10 cellular contexts compared by ENCODE assay signal in the genomic region with DNA sequence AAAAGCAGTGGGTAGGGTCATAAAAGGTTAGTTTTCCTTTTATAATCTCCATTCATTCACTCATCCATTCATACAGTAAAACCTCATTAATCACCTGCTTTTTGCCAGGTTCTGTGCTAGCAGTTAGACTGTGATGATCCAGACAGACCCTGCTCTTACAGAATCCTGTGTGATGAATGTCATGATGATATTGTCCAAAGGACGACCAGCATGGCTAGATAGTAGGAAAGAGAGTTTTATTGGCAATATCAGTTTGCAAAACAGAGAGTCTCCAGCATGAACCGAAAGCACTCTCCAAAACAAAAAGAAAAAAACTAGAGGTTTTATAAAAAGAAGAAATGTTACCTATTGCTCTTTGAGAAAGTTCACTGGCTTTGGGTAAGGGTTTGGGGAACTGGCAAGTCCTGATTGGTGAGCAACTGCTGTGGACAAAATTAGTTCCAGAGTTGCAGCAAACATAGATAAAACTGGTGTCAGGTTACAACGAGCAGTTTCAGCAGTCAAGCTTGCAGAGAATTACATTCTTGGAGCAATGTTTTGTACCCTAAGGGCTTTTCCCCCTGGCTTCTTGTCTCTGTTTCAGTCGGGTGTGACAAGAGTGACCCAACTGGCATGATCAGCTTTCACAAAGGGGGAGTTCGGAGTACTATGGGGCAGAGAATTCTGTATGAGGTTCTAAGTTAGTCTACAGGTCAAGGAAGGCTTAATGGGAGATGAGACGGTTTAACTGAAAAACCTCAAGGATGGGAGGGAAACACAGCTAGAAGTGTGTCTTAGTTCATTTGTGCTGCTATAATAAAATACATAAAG. TPM values are rescaled to one million over a fixed set of nuclear protein-coding genes. Genes with fewer than 3 reads are reported as not detected.
DNase-seq lines count a peak whose midpoint lies in the region; FAIRE-seq and TF ChIP-seq lines count a peak whose summit lies in the region.
"Had no signal": no experiment of that assay in that cellular context is flagged by ENCODE, and none has a peak within 500 bp of the region (broad histone marks: within the 10 kb centered on the region; RNA-seq: fewer than 3 reads in every experiment).

No MANE protein-coding gene starts in this region.

- no peaks in the 10 kb centered on the region for H3K9me3 ChIP-seq in H9 (ENCODE audit: control insufficient read depth, low read depth, low read length)
- no peaks in the 10 kb centered on the region for H3K9me3 ChIP-seq in small intestine (ENCODE audit: control insufficient read depth, low read depth)
- no peaks in the 10 kb centered on the region for H3K9me3 ChIP-seq in CD8-positive, alpha-beta memory T cell (ENCODE audit: low read length)
- H3K9me3 ChIP-seq: sigmoid colon had no signal

- no peak overlapping the region for H2AFZ ChIP-seq in H9 (ENCODE audit: low read length)

- H3K36me3 Mint-ChIP-seq in H9 (ENCODE audit: insufficient read depth in 1 of 3, low read depth in 3 of 3): peaks cover 11 to 16% (median 12%) of the 10 kb centered on the region in 3 experiments; a peak in 6 of 7 replicates
- peaks cover 26 to 52% (median 26%) of the 10 kb centered on the region in 3 donors for H3K36me3 Mint-ChIP-seq in CD8-positive, alpha-beta memory T cell

- no peak overlapping the region for H3K23ac ChIP-seq in H9 (ENCODE audit: insufficient read length, low read depth, low read length)

- POLR2A ChIA-PET in CD8-positive, alpha-beta memory T cell (lab: Charles Lee): no interaction called here

- FAIRE-seq in small intestine (lab: Jason Lieb, UNC): no peak
- FAIRE-seq: colon had no signal

- no peak overlapping the region for H2BK120ac ChIP-seq in H9 (ENCODE audit: low read depth, low read length, poor library complexity, severe bottlenecking)

- no peak overlapping the region for H3K56ac ChIP-seq in H9 (ENCODE audit: insufficient read length, low read depth, low read length)

- peaks cover 23% of the 10 kb centered on the region; the same call in 1 of the 2 replicates for H3K79me2 ChIP-seq in H9 (ENCODE audit: insufficient read depth, low read length)

- H4K20me1 ChIP-seq in H9 (ENCODE audit: control insufficient read depth, insufficient read depth, insufficient read length): no peaks in the 10 kb centered on the region

- H3K14ac ChIP-seq in H9 (ENCODE audit: insufficient read depth, low read length): no peak overlapping the region

- H3K9ac ChIP-seq in H9 (ENCODE audit: extremely low read depth, insufficient read length, low read length): no peak overlapping the region

- no peak overlapping the region for H4K8ac ChIP-seq in H9 (replicated peaks; ENCODE audit: insufficient read length, low read depth, low read length)

- no peaks in the 10 kb centered on the region for H3K27me3 Mint-ChIP-seq in H9 (ENCODE audit: low read depth)
- H3K27me3 Mint-ChIP-seq in CD8-positive, alpha-beta memory T cell: peaks cover 0 to 2% of the 10 kb centered on the region in 2 donors

- in situ Hi-C loops in ACHN (cut with HindIII; ENCODE audit: low pct_ligation_motif_present, low pct_unique_long_range_greater_than_20kb, low sequenced_read_pairs): no loop called here

- H3K4me2 ChIP-seq in H9 (ENCODE audit: insufficient read depth, insufficient read length, low read length): peak overlapping the region; percentile 8

- no peak overlapping the region for H2AK5ac ChIP-seq in H9 (ENCODE audit: insufficient read length, low read length)

- DNase-seq in H9 (no peak), NOMO-1 treated with dmso at 0.1 percent for 144 hours (lab: John Stamatoyannopoulos, UW; ENCODE audit: unreplicated experiment) (peak; percentile 37), fibroblast of gingiva (ENCODE audit: low read depth) (peak; percentile 93), renal cortical epithelial cell (ENCODE audit: low read depth) (peak; percentile 67), ACHN (no peak), small intestine (no peak), medulla oblongata (ENCODE audit: extremely low spot score) (no peak)
- no peak for DNase-seq in CD8-positive, alpha-beta memory T cell
- DNase-seq: sigmoid colon had no signal

- no CpG with 5 or more reads among the region's 6 CpGs for WGBS in H9 (ENCODE audit: extremely low coverage, insufficient read length, low lambda C conversion rate)
- WGBS in small intestine, 3 donors: 59 to 69% (median 65%) methylated on average over 6 of the region's 6 CpGs

- no peak overlapping the region for H2BK20ac ChIP-seq in H9 (ENCODE audit: low read depth, low read length, poor library complexity, severe bottlenecking)

- H3K4ac ChIP-seq in H9 (ENCODE audit: low read depth, low read length): no peak overlapping the region

- peaks cover 39 to 48% of the 10 kb centered on the region in 2 experiments for H3K4me1 Mint-ChIP-seq in H9
- H3K4me1 Mint-ChIP-seq in CD8-positive, alpha-beta memory T cell: peaks cover 8 to 16% (median 10%) of the 10 kb centered on the region in 3 donors

- H3K27me3 ChIP-seq in H9 (ENCODE audit: insufficient read depth, low read length): no peaks in the 10 kb centered on the region
- H3K27me3 ChIP-seq in small intestine (ENCODE audit: control insufficient read depth in 2 of 2, insufficient read depth in 2 of 2, low read length in 2 of 2): no peaks in the 10 kb centered on the region
- no peaks in the 10 kb centered on the region for H3K27me3 ChIP-seq in CD8-positive, alpha-beta memory T cell (ENCODE audit: insufficient read depth, low read length, poor library complexity, severe bottlenecking)
- H3K27me3 ChIP-seq: sigmoid colon had no signal

- H3K4me3 ChIP-seq in small intestine (ENCODE audit: low read depth in 1 of 2, low read length in 2 of 2): no peak overlapping the region
- no peak overlapping the region for H3K4me3 ChIP-seq in CD8-positive, alpha-beta memory T cell (ENCODE audit: low read length)
- H3K4me3 ChIP-seq: sigmoid colon had no signal

- no peak overlapping the region for H3K4me3 Mint-ChIP-seq in H9
- H3K4me3 Mint-ChIP-seq in CD8-positive, alpha-beta memory T cell: no peak overlapping the region

- no peak overlapping the region for H3T11ph ChIP-seq in H9 (ENCODE audit: low read length)

- no peak for TF ChIP-seq CTCF in H9 (conservative IDR thresholded peaks at IDR 0.05)

- no peak overlapping the region for H3K18ac ChIP-seq in H9 (ENCODE audit: insufficient read length, low read depth, low read length)

- no peak overlapping the region for H2BK5ac ChIP-seq in H9 (ENCODE audit: insufficient read length, low read length)

- no peak overlapping the region for H4K5ac ChIP-seq in H9 (ENCODE audit: insufficient read length, low read depth, low read length)

- no peak overlapping the region for H2BK15ac ChIP-seq in H9 (ENCODE audit: low read depth, low read length)

- no peak overlapping the region for H2BK12ac ChIP-seq in H9 (ENCODE audit: insufficient read length, low read depth, low read length)

- H3K4me1 ChIP-seq in H9 (ENCODE audit: insufficient read depth, low read length) (peaks cover 9% of the 10 kb centered on the region; the same call in 1 of the 2 replicates), small intestine (ENCODE audit: control insufficient read depth in 2 of 2, insufficient read depth in 1 of 2, low read depth in 1 of 2, low read length in 1 of 2) (no peaks in the 10 kb centered on the region)
- H3K4me1 ChIP-seq in CD8-positive, alpha-beta memory T cell (ENCODE audit: insufficient read depth, low read length): no peaks in the 10 kb centered on the region

- H3K9me3 Mint-ChIP-seq in H9: no peaks in the 10 kb centered on the region; a peak in 1 of 5 replicates
- peaks cover 2 to 13% (median 9%) of the 10 kb centered on the region in 5 donors for H3K9me3 Mint-ChIP-seq in CD8-positive, alpha-beta memory T cell

- H3K27ac Mint-ChIP-seq in H9: peak overlapping the region; percentile 8 to 76 (median 73); a peak in 4 of 7 replicates
- H3K27ac Mint-ChIP-seq in CD8-positive, alpha-beta memory T cell: peak overlapping the region in 1 of 8 donors; percentile 63

- no peaks in the 10 kb centered on the region for H3K23me2 ChIP-seq in H9 (ENCODE audit: insufficient read length, low read depth, low read length, poor library complexity, severe bottlenecking)

- no peaks in the 10 kb centered on the region for H3K36me3 ChIP-seq in small intestine (ENCODE audit: control insufficient read depth in 2 of 2, insufficient read depth in 2 of 2, low read length in 2 of 2)
- H3K36me3 ChIP-seq in CD8-positive, alpha-beta memory T cell (ENCODE audit: insufficient read depth, low read length): no peaks in the 10 kb centered on the region
- H3K36me3 ChIP-seq: sigmoid colon had no signal

- H3K79me1 ChIP-seq in H9 (ENCODE audit: insufficient read depth, low read depth, low read length, poor library complexity, severe bottlenecking): peaks cover 16% of the 10 kb centered on the region

- no peak overlapping the region for H4K91ac ChIP-seq in H9 (ENCODE audit: insufficient read length, low read depth, low read length)

- no peak overlapping the region for H3K27ac ChIP-seq in H9 (ENCODE audit: insufficient read length, low read depth, low read length)
- H3K27ac ChIP-seq in small intestine (ENCODE audit: low read depth in 1 of 2, low read length in 1 of 2): no peak overlapping the region
- H3K27ac ChIP-seq in CD8-positive, alpha-beta memory T cell (ENCODE audit: low read depth, low read length): no peak overlapping the region
- H3K27ac ChIP-seq: sigmoid colon had no signal

- CTCF ChIA-PET in CD8-positive, alpha-beta memory T cell (lab: Charles Lee): no interaction called here

RNA-seq across cellular contexts. Expression of gene HSD17B12, which starts 58.3 kb away (rescaled TPM):
- total RNA-seq in H9 (2021) (107 and 111 TPM in 2 replicates), renal cortical epithelial cell (79.9 and 94.3 TPM in 2 replicates)
- polyA plus RNA-seq in small intestine: 10 to 100 TPM; 20.5 to 69.1 (median 22.8) TPM
- 10 to 100 TPM; 32.3 to 37.1 TPM for total RNA-seq in CD8-positive, alpha-beta memory T cell
- polyA plus RNA-seq in CD8-positive, alpha-beta memory T cell: 26.3 TPM

Comparison
In these comparisons a context has a peak if more than half of its experiments do, and no peak if none do; other contexts are left out.
1. DNase-seq: peak in NOMO-1 treated with dmso at 0.1 percent for 144 hours (single experiment), fibroblast of gingiva (single experiment) and renal cortical epithelial cell (single experiment); none in H9 (single experiment), ACHN (single experiment), small intestine (single experiment), CD8-positive, alpha-beta memory T cell (0 of 5) and medulla oblongata (single experiment).